Comparison of ENCODE assay signal across 14 cellular contexts in the genomic region with DNA sequence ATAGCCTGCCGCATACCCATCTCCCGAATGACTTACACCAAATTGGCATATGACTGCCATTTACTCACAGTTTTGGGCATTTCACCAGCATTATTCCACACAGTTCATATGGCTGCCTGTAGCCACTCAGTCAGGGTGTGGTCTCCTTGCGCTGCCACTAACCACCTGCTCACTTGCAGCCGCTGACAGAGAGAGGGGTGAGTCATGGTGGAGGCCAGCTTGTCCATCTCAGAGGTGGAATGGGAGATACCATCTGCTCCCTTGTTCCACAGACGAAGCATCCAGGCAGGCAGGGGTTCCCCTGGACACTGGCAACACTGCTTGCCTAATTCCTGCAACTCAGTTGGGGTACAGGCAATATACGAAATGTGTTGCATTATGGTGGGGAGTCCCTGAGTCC. TPM values are rescaled to one million over a fixed set of nuclear protein-coding genes. Genes with fewer than 3 reads are reported as not detected.
DNase-seq lines count a peak whose midpoint lies in the region; ATAC-seq, FAIRE-seq and TF ChIP-seq lines count a peak whose summit lies in the region.
"Had no signal": no experiment of that assay in that cellular context is flagged by ENCODE, and none has a peak within 500 bp of the region (broad histone marks: within the 10 kb centered on the region; RNA-seq: fewer than 3 reads in every experiment).

No MANE protein-coding gene starts in this region.

- ATAC-seq in HG03135 (IDR thresholded peaks at IDR 0.05; ENCODE audit: unreplicated experiment): no peak
- ATAC-seq: gastrocnemius medialis had no signal

- peak; percentile 52 for DNase-seq in NCI-H748 (lab: John Stamatoyannopoulos, UW; ENCODE audit: unreplicated experiment)
- DNase-seq in NCI-H748 treated with DMSO at 0.1 percent for 48 hours (lab: John Stamatoyannopoulos, UW): no peak
- DNase-seq in NCI-H2029 treated with DMSO at 0.1 percent for 48 hours (lab: John Stamatoyannopoulos, UW): peak; percentile 56
- DNase-seq in epithelial cell of esophagus (ENCODE audit: low read depth): peak; percentile 89
- peak; percentile 70 for DNase-seq in small intestine
- no peak for DNase-seq in NCI-H526 treated with DMSO at 0.1 percent for 48 hours (lab: John Stamatoyannopoulos, UW)
- DNase-seq in effector memory CD4-positive, alpha-beta T cell: no peak
- DNase-seq: activated CD4-positive, alpha-beta T cell treated with anti-CD3 and anti-CD28 coated beads, Interleukin-2, amount 50 U/mL, for 48 hours; COR-L47; gastrocnemius medialis; immature natural killer cell; NCI-H345 had no signal

- TF ChIP-seq CTCF in epithelial cell of esophagus (IDR thresholded peaks at IDR 0.05; ENCODE audit: insufficient read depth, low read depth, low read length, missing control alignments): no peak

- FAIRE-seq in small intestine (lab: Jason Lieb, UNC): no peak

- no peak overlapping the region for H3K27ac ChIP-seq in small intestine (ENCODE audit: low read depth in 1 of 2, low read length in 1 of 2)
- H3K27ac ChIP-seq in effector memory CD4-positive, alpha-beta T cell (ENCODE audit: insufficient read depth, low read length, poor library complexity, severe bottlenecking): no peak overlapping the region
- H3K27ac ChIP-seq: gastrocnemius medialis, thoracic aorta had no signal

- 53 to 78% (median 63%) methylated on average over 6 of the region's 6 CpGs for WGBS in small intestine, 3 donors

- H3K4me1 ChIP-seq in small intestine (ENCODE audit: control insufficient read depth in 2 of 2, insufficient read depth in 1 of 2, low read depth in 1 of 2, low read length in 1 of 2): no peaks in the 10 kb centered on the region
- H3K4me1 ChIP-seq in effector memory CD4-positive, alpha-beta T cell (ENCODE audit: control insufficient read depth, insufficient read depth, low read length, poor library complexity, severe bottlenecking): no peaks in the 10 kb centered on the region
- H3K4me1 ChIP-seq: gastrocnemius medialis had no signal

- no peak overlapping the region for H3K4me3 ChIP-seq in epithelial cell of esophagus (ENCODE audit: low read length)
- H3K4me3 ChIP-seq in small intestine (ENCODE audit: low read depth in 1 of 2, low read length in 2 of 2): no peak overlapping the region
- no peak overlapping the region for H3K4me3 ChIP-seq in effector memory CD4-positive, alpha-beta T cell (ENCODE audit: insufficient read depth, low read depth, low read length, poor library complexity, severe bottlenecking)
- H3K4me3 ChIP-seq: gastrocnemius medialis, thoracic aorta had no signal

- no peaks in the 10 kb centered on the region for H3K27me3 ChIP-seq in small intestine (ENCODE audit: control insufficient read depth in 2 of 2, insufficient read depth in 2 of 2, low read length in 2 of 2)
- H3K27me3 ChIP-seq in effector memory CD4-positive, alpha-beta T cell (replicated peaks; ENCODE audit: control insufficient read depth, insufficient read depth, low read length, poor library complexity, severe bottlenecking): no peaks in the 10 kb centered on the region
- H3K27me3 ChIP-seq: gastrocnemius medialis had no signal

- no peaks in the 10 kb centered on the region for H3K9me3 ChIP-seq in small intestine (ENCODE audit: control insufficient read depth, low read depth)
- no peaks in the 10 kb centered on the region for H3K9me3 ChIP-seq in effector memory CD4-positive, alpha-beta T cell (ENCODE audit: control insufficient read depth, low read length)
- H3K9me3 ChIP-seq: gastrocnemius medialis, thoracic aorta had no signal

- H3K36me3 ChIP-seq in small intestine (ENCODE audit: control insufficient read depth in 2 of 2, insufficient read depth in 2 of 2, low read length in 2 of 2): no peaks in the 10 kb centered on the region
- H3K36me3 ChIP-seq in effector memory CD4-positive, alpha-beta T cell (ENCODE audit: control insufficient read depth, insufficient read depth, low read length): no peaks in the 10 kb centered on the region
- H3K36me3 ChIP-seq: gastrocnemius medialis, thoracic aorta had no signal

RNA-seq across cellular contexts. Expression of gene CCRL2, which starts 15.6 kb away (rescaled TPM):
- 10 to 100 TPM; 11.3 to 13.9 (median 13.0) TPM for polyA plus RNA-seq in small intestine

RNA-seq across cellular contexts. Expression of gene LTF, which starts 42.1 kb away (rescaled TPM):
- 1 to 10 TPM in 1 of 3 donors, under 1 TPM in 2; 0.22 to 6.0 (median 0.81) TPM for polyA plus RNA-seq in small intestine
- polyA plus RNA-seq: immature natural killer cell had no signal

RNA-seq across cellular contexts. Expression of gene CCR5, which starts 51.9 kb away (rescaled TPM):
- under 1 TPM; 0.81 to 0.94 (median 0.89) TPM for polyA plus RNA-seq in small intestine

Comparison
In these comparisons a context has a peak if more than half of its experiments do, and no peak if none do; other contexts are left out.
1. DNase-seq: peak in NCI-H748 (single experiment), NCI-H2029 treated with DMSO at 0.1 percent for 48 hours (single experiment), epithelial cell of esophagus (single experiment) and small intestine (single experiment); none in NCI-H748 treated with DMSO at 0.1 percent for 48 hours (single experiment), NCI-H526 treated with DMSO at 0.1 percent for 48 hours (single experiment) and effector memory CD4-positive, alpha-beta T cell (0 of 3).